In genomic region chr5:78586251-78586650, GRCh38 we compare ENCODE assay signal across 1 cellular context.
TF ChIP-seq lines count a peak whose summit lies in the region.

No MANE protein-coding gene starts in this region.

TF ChIP-seq in K562, 482 proteins besides CTCF, POLR2A, EP300 and RAD21 (continued from another document):
- TF ChIP-seq ZNF146 (CRISPR knock-in tag; IDR thresholded peaks at IDR 0.05; ENCODE audit: unreplicated experiment) (no peak), ZKSCAN8 (CRISPR knock-in tag; IDR thresholded peaks at IDR 0.05) (no peak), TOE1 (IDR thresholded peaks at IDR 0.05; ENCODE audit: borderline replicate concordance) (no peak), TOE1 (CRISPR knock-in tag; IDR thresholded peaks at IDR 0.05; ENCODE audit: borderline replicate concordance, low read depth) (no peak), GABPB2 (CRISPR knock-in tag; conservative IDR thresholded peaks at IDR 0.05) (no peak), ZNF253 (CRISPR knock-in tag; conservative IDR thresholded peaks at IDR 0.05) (no peak), CREM (IDR thresholded peaks at IDR 0.05; ENCODE audit: low read depth) (no peak), ZNF778 (CRISPR knock-in tag; IDR thresholded peaks at IDR 0.05) (no peak), FOSL1 (tag; conservative IDR thresholded peaks at IDR 0.05) (peak; percentile 91), CLOCK (CRISPR knock-in tag; IDR thresholded peaks at IDR 0.05; ENCODE audit: borderline replicate concordance) (no peak), KAT8 (IDR thresholded peaks at IDR 0.05; ENCODE audit: low read depth) (no peak), ARID1B (IDR thresholded peaks at IDR 0.05) (peak; percentile 40), PATZ1 (CRISPR knock-in tag; IDR thresholded peaks at IDR 0.05; ENCODE audit: borderline replicate concordance) (no peak), TEAD4 (IDR thresholded peaks at IDR 0.05; ENCODE audit: low read length) (peak; percentile 38; the same call in 1 of the 2 replicates), TEAD4 (CRISPR knock-in tag; IDR thresholded peaks at IDR 0.05; ENCODE audit: borderline replicate concordance) (no peak), ZEB2 (IDR thresholded peaks at IDR 0.05) (no peak), CHD7 (IDR thresholded peaks at IDR 0.05; ENCODE audit: low read depth, low read length) (no peak), SRSF3 (IDR thresholded peaks at IDR 0.05; ENCODE audit: insufficient read depth, low read length) (no peak), JUND (IDR thresholded peaks at IDR 0.05; ENCODE audit: borderline replicate concordance, low read depth, low read length) (peak; percentile 78), JUND (tag; IDR thresholded peaks at IDR 0.05; ENCODE audit: borderline replicate concordance, low read depth, low read length) (peak; percentile 66; the same call in 1 of the 3 replicates), ZNF740 (CRISPR knock-in tag; IDR thresholded peaks at IDR 0.05) (no peak), ZNF740 (tag; IDR thresholded peaks at IDR 0.05) (no peak), E4F1 (CRISPR knock-in tag; IDR thresholded peaks at IDR 0.05; ENCODE audit: borderline replicate concordance) (no peak), NCOA1 (IDR thresholded peaks at IDR 0.05; ENCODE audit: low read depth) (no peak), ELF2 (CRISPR knock-in tag; IDR thresholded peaks at IDR 0.05) (no peak), EHMT2 (IDR thresholded peaks at IDR 0.05) (no peak)
